ENCODE assay signal across 22 cellular contexts in the genomic region with DNA sequence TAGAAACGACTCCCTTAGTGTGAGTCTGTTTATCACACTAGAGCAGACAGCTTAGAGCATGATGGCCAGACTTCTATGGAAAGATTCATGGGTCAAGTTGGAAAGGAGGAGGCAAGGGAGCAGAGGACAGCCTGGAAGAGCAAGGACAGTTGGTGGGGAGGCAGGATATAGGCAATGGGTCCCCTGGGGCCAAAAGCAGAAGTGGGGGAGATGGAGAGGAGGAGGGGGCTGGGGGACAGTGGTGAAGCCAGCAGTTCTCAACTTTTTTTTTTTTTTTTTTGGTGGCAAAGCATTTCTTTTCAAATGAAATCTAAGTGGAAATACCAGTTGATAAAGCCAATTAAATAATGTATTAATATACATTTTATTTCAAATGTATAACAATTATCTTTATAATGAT.
DNase-seq lines count a peak whose midpoint lies in the region; ATAC-seq and TF ChIP-seq lines count a peak whose summit lies in the region.
"Had no signal": no experiment of that assay in that cellular context is flagged by ENCODE, and none has a peak within 500 bp of the region (broad histone marks: within the 10 kb centered on the region; RNA-seq: fewer than 3 reads in every experiment).

No MANE protein-coding gene starts in this region.

- TF ChIP-seq POLR2A in NB4 (IDR thresholded peaks at IDR 0.05; ENCODE audit: extremely low read depth, insufficient read length): no peak

- no peaks in the 10 kb centered on the region for H3K9me3 ChIP-seq in WERI-Rb-1 (ENCODE audit: severe bottlenecking)
- H3K9me3 ChIP-seq: A549 had no signal

- no peaks in the 10 kb centered on the region for H3K27me3 ChIP-seq in WERI-Rb-1 (ENCODE audit: insufficient read depth, low read depth, severe bottlenecking)

- no peak overlapping the region for H3K4me3 Mint-ChIP-seq in stimulated activated naive CD8-positive, alpha-beta T cell treated with anti-CD3 and anti-CD28 coated beads, Interleukin-15, Interleukin-2, amounts not matched to agents 100 ng/mL and 50 ng/mL, for 24 hours
- H3K4me3 Mint-ChIP-seq in immature natural killer cell: no peak overlapping the region
- no peak overlapping the region for H3K4me3 Mint-ChIP-seq in stimulated activated memory B cell treated with anti-CD40 and anti-IgM and Interleukin-4, amounts not matched to agents 10 μg/mL and 1 μg/mL and 100 μg/mL, for 72 hours

- peak overlapping the region; percentile 76; the same call in 1 of the 2 replicates for H3K27ac ChIP-seq in WERI-Rb-1
- H3K27ac ChIP-seq: A549, C4-2B, SK-N-MC had no signal

- H3K4me3 ChIP-seq in NB4 (ENCODE audit: low read depth, low read length): no peak overlapping the region
- no peak overlapping the region for H3K4me3 ChIP-seq in WERI-Rb-1 (ENCODE audit: low read depth, low read length)
- H3K4me3 ChIP-seq: A549, SK-N-MC had no signal

- no peaks in the 10 kb centered on the region for H3K9me3 Mint-ChIP-seq in stimulated activated naive CD8-positive, alpha-beta T cell treated with anti-CD3 and anti-CD28 coated beads, Interleukin-15, Interleukin-2, amounts not matched to agents 100 ng/mL and 50 ng/mL, for 24 hours
- H3K9me3 Mint-ChIP-seq in immature natural killer cell: no peaks in the 10 kb centered on the region
- peaks cover 3% of the 10 kb centered on the region for H3K9me3 Mint-ChIP-seq in stimulated activated memory B cell treated with anti-CD40 and anti-IgM and Interleukin-4, amounts not matched to agents 10 μg/mL and 1 μg/mL and 100 μg/mL, for 72 hours

- H3K27me3 Mint-ChIP-seq in stimulated activated naive CD8-positive, alpha-beta T cell treated with anti-CD3 and anti-CD28 coated beads, Interleukin-15, Interleukin-2, amounts not matched to agents 100 ng/mL and 50 ng/mL, for 24 hours: peaks cover 9% of the 10 kb centered on the region
- peaks cover 0 to 7% (median 2%) of the 10 kb centered on the region in 3 donors for H3K27me3 Mint-ChIP-seq in immature natural killer cell (ENCODE audit: low read depth in 3 of 3)
- peaks cover 14% of the 10 kb centered on the region for H3K27me3 Mint-ChIP-seq in stimulated activated memory B cell treated with anti-CD40 and anti-IgM and Interleukin-4, amounts not matched to agents 10 μg/mL and 1 μg/mL and 100 μg/mL, for 72 hours

- DNase-seq in stimulated activated naive CD8-positive, alpha-beta T cell treated with anti-CD3 and anti-CD28 coated beads, Interleukin-15, Interleukin-2, amounts not matched to agents 100 U/mL and 50 U/mL, for 24 hours: no peak
- DNase-seq in NB4 (ENCODE audit: low read depth): peak; percentile 81
- DNase-seq in WERI-Rb-1: no peak
- DNase-seq in immature natural killer cell: no peak
- no peak for DNase-seq in activated T-cell treated with anti-CD3 and anti-CD28 coated beads, Interleukin-2, amount 50 U/mL, for 48 hours
- DNase-seq: AML-193, DMS153, DND-41, MV-4-11, NCI-H1105 treated with DMSO at 0.1 percent for 48 hours, NCI-H146, NCI-H2029, NCI-H446, NCI-H524 treated with DMSO at 0.1 percent for 48 hours, RPMI8226, SHP77, SW 1271 had no signal

- no peaks in the 10 kb centered on the region for H3K36me3 Mint-ChIP-seq in stimulated activated naive CD8-positive, alpha-beta T cell treated with anti-CD3 and anti-CD28 coated beads, Interleukin-15, Interleukin-2, amounts not matched to agents 100 ng/mL and 50 ng/mL, for 24 hours (ENCODE audit: low read depth)
- H3K36me3 Mint-ChIP-seq in immature natural killer cell: no peaks in the 10 kb centered on the region
- H3K36me3 Mint-ChIP-seq in stimulated activated memory B cell treated with anti-CD40 and anti-IgM and Interleukin-4, amounts not matched to agents 10 μg/mL and 1 μg/mL and 100 μg/mL, for 72 hours: no peaks in the 10 kb centered on the region

- peak overlapping the region; percentile 4 for H3K27ac Mint-ChIP-seq in stimulated activated naive CD8-positive, alpha-beta T cell treated with anti-CD3 and anti-CD28 coated beads, Interleukin-15, Interleukin-2, amounts not matched to agents 100 ng/mL and 50 ng/mL, for 24 hours
- no peak overlapping the region for H3K27ac Mint-ChIP-seq in immature natural killer cell
- H3K27ac Mint-ChIP-seq in stimulated activated memory B cell treated with anti-CD40 and anti-IgM and Interleukin-4, amounts not matched to agents 10 μg/mL and 1 μg/mL and 100 μg/mL, for 72 hours: no peak overlapping the region

- peaks cover 18% of the 10 kb centered on the region for H3K4me1 Mint-ChIP-seq in stimulated activated naive CD8-positive, alpha-beta T cell treated with anti-CD3 and anti-CD28 coated beads, Interleukin-15, Interleukin-2, amounts not matched to agents 100 ng/mL and 50 ng/mL, for 24 hours (ENCODE audit: low read depth)
- peaks cover 10 to 18% of the 10 kb centered on the region in 2 donors for H3K4me1 Mint-ChIP-seq in immature natural killer cell
- peaks cover 12% of the 10 kb centered on the region for H3K4me1 Mint-ChIP-seq in stimulated activated memory B cell treated with anti-CD40 and anti-IgM and Interleukin-4, amounts not matched to agents 10 μg/mL and 1 μg/mL and 100 μg/mL, for 72 hours

- H3K36me3 ChIP-seq in WERI-Rb-1: no peaks in the 10 kb centered on the region

- no peak for ATAC-seq in stimulated activated naive CD8-positive, alpha-beta T cell treated with anti-CD3 and anti-CD28 coated beads, Interleukin-15, Interleukin-2, amounts not matched to agents 100 U/mL and 50 U/mL, for 24 hours
- ATAC-seq in stimulated activated memory B cell treated with anti-CD40 and anti-IgM and Interleukin-4, amounts not matched to agents 10 μg/mL and 1 μg/mL and 100 μg/mL, for 72 hours: no peak
- ATAC-seq: A549 had no signal

- TF ChIP-seq CTCF in NB4 (IDR thresholded peaks at IDR 0.05; ENCODE audit: low read depth, low read length) (no peak), WERI-Rb-1 (IDR thresholded peaks at IDR 0.05; ENCODE audit: low read depth, low read length) (no peak)
